1 cellular context compared by ENCODE assay signal in genomic region chr17:4807534-4808377, GRCh38.
TF ChIP-seq lines count a peak whose summit lies in the region.

No MANE protein-coding gene starts in this region.

TF ChIP-seq in GM23338, 12 proteins besides CTCF, POLR2A, EP300 and RAD21 (continued from another document):
- TF ChIP-seq ZNF462 (CRISPR knock-in tag; IDR thresholded peaks at IDR 0.05) = no peak
- TF ChIP-seq STAT1 (IDR thresholded peaks at IDR 0.05; ENCODE audit: unreplicated experiment) = no peak
- no peak for TF ChIP-seq ETS1 (IDR thresholded peaks at IDR 0.05)
- TF ChIP-seq JUNB (IDR thresholded peaks at IDR 0.05; ENCODE audit: unreplicated experiment) = no peak
- no peak for TF ChIP-seq CREB1 (CRISPR knock-in tag; IDR thresholded peaks at IDR 0.05; ENCODE audit: low read depth)
- TF ChIP-seq EZH2 (IDR thresholded peaks at IDR 0.05; ENCODE audit: low read depth, unreplicated experiment) = no peak
